ENCODE assay signal across 1 cellular context in the genomic region with DNA sequence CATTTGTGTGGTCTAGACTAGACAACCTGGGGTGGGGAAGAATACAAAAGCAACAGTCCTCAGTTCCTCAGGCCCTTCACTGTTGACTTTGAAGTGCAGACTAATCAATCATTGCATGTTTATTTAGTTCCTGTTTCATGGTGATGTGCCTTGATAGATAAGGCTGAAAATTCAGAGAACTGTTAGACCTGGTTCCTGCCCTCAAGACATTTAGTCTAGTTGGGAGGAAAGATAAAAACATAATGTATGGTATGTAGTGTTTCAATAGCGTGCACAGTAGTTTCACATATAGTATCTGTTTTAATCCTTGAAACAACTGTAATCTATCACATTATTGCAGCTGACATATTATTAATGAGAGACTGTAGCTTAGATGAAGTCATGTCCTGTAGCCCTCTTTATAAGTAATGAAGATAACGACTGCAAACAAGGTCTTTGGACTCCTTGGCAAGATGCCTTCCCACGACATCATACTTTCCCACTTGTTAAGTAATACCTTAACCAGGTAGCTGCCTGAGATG.
TF ChIP-seq lines count a peak whose summit lies in the region.

No MANE protein-coding gene starts in this region.

TF ChIP-seq in K562, 482 proteins besides CTCF, POLR2A, EP300 and RAD21 (continued from another document and continues in another):
- TF ChIP-seq ZFP30 (CRISPR knock-in tag; IDR thresholded peaks at IDR 0.05; ENCODE audit: borderline replicate concordance), result no peak
- no peak for TF ChIP-seq KAT7 (CRISPR knock-in tag; IDR thresholded peaks at IDR 0.05; ENCODE audit: borderline replicate concordance)
- TF ChIP-seq CREM (IDR thresholded peaks at IDR 0.05; ENCODE audit: low read depth), result peak; percentile 65
- TF ChIP-seq MTA2 (IDR thresholded peaks at IDR 0.05; ENCODE audit: low read depth), result peak; percentile 87
- peak; percentile 66; the same call in 1 of the 2 replicates for TF ChIP-seq JUND (IDR thresholded peaks at IDR 0.05; ENCODE audit: borderline replicate concordance, low read depth, low read length)
- TF ChIP-seq JUND (tag; IDR thresholded peaks at IDR 0.05; ENCODE audit: borderline replicate concordance, low read depth, low read length), result peak; percentile 60; the same call in 2 of the 3 replicates
- TF ChIP-seq, protein P1, sequence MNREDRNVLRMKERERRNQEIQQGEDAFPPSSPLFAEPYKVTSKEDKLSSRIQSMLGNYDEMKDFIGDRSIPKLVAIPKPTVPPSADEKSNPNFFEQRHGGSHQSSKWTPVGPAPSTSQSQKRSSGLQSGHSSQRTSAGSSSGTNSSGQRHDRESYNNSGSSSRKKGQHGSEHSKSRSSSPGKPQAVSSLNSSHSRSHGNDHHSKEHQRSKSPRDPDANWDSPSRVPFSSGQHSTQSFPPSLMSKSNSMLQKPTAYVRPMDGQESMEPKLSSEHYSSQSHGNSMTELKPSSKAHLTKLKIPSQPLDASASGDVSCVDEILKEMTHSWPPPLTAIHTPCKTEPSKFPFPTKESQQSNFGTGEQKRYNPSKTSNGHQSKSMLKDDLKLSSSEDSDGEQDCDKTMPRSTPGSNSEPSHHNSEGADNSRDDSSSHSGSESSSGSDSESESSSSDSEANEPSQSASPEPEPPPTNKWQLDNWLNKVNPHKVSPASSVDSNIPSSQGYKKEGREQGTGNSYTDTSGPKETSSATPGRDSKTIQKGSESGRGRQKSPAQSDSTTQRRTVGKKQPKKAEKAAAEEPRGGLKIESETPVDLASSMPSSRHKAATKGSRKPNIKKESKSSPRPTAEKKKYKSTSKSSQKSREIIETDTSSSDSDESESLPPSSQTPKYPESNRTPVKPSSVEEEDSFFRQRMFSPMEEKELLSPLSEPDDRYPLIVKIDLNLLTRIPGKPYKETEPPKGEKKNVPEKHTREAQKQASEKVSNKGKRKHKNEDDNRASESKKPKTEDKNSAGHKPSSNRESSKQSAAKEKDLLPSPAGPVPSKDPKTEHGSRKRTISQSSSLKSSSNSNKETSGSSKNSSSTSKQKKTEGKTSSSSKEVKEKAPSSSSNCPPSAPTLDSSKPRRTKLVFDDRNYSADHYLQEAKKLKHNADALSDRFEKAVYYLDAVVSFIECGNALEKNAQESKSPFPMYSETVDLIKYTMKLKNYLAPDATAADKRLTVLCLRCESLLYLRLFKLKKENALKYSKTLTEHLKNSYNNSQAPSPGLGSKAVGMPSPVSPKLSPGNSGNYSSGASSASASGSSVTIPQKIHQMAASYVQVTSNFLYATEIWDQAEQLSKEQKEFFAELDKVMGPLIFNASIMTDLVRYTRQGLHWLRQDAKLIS (CRISPR knock-in tag; IDR thresholded peaks at IDR 0.05), result no peak
- TF ChIP-seq ZNF282 (CRISPR knock-in tag; IDR thresholded peaks at IDR 0.05), result no peak
- peak; percentile 49 for TF ChIP-seq ELF2 (CRISPR knock-in tag; IDR thresholded peaks at IDR 0.05)
- TF ChIP-seq PHB2 (IDR thresholded peaks at IDR 0.05; ENCODE audit: low read depth), result peak; percentile 80; the same call in 1 of the 2 replicates
- TF ChIP-seq ZNF134 (CRISPR knock-in tag; conservative IDR thresholded peaks at IDR 0.05), result no peak
- TF ChIP-seq, protein P2, sequence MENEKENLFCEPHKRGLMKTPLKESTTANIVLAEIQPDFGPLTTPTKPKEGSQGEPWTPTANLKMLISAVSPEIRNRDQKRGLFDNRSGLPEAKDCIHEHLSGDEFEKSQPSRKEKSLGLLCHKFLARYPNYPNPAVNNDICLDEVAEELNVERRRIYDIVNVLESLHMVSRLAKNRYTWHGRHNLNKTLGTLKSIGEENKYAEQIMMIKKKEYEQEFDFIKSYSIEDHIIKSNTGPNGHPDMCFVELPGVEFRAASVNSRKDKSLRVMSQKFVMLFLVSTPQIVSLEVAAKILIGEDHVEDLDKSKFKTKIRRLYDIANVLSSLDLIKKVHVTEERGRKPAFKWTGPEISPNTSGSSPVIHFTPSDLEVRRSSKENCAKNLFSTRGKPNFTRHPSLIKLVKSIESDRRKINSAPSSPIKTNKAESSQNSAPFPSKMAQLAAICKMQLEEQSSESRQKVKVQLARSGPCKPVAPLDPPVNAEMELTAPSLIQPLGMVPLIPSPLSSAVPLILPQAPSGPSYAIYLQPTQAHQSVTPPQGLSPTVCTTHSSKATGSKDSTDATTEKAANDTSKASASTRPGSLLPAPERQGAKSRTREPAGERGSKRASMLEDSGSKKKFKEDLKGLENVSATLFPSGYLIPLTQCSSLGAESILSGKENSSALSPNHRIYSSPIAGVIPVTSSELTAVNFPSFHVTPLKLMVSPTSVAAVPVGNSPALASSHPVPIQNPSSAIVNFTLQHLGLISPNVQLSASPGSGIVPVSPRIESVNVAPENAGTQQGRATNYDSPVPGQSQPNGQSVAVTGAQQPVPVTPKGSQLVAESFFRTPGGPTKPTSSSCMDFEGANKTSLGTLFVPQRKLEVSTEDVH (IDR thresholded peaks at IDR 0.05; ENCODE audit: low read depth, partially characterized antibody), result peak; percentile 42
- peak; percentile 98 for TF ChIP-seq CBFA2T3 (IDR thresholded peaks at IDR 0.05)
- TF ChIP-seq, protein P3, sequence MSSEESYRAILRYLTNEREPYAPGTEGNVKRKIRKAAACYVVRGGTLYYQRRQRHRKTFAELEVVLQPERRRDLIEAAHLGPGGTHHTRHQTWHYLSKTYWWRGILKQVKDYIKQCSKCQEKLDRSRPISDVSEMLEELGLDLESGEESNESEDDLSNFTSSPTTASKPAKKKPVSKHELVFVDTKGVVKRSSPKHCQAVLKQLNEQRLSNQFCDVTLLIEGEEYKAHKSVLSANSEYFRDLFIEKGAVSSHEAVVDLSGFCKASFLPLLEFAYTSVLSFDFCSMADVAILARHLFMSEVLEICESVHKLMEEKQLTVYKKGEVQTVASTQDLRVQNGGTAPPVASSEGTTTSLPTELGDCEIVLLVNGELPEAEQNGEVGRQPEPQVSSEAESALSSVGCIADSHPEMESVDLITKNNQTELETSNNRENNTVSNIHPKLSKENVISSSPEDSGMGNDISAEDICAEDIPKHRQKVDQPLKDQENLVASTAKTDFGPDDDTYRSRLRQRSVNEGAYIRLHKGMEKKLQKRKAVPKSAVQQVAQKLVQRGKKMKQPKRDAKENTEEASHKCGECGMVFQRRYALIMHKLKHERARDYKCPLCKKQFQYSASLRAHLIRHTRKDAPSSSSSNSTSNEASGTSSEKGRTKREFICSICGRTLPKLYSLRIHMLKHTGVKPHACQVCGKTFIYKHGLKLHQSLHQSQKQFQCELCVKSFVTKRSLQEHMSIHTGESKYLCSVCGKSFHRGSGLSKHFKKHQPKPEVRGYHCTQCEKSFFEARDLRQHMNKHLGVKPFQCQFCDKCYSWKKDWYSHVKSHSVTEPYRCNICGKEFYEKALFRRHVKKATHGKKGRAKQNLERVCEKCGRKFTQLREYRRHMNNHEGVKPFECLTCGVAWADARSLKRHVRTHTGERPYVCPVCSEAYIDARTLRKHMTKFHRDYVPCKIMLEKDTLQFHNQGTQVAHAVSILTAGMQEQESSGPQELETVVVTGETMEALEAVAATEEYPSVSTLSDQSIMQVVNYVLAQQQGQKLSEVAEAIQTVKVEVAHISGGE (CRISPR knock-in tag; IDR thresholded peaks at IDR 0.05), result no peak
- TF ChIP-seq MTA3 (IDR thresholded peaks at IDR 0.05; ENCODE audit: borderline replicate concordance), result no peak
- 0 out of 2 replicates have a peak, but pooled peaks have one; percentile 3 for TF ChIP-seq RAD51 (IDR thresholded peaks at IDR 0.05; ENCODE audit: borderline replicate concordance, low read depth)
- TF ChIP-seq FOXM1 (IDR thresholded peaks at IDR 0.05; ENCODE audit: low read depth), result peak; percentile 91
- TF ChIP-seq FOXM1 (CRISPR knock-in tag; IDR thresholded peaks at IDR 0.05; ENCODE audit: low read depth), result no peak
- TF ChIP-seq ZNF507 (tag; conservative IDR thresholded peaks at IDR 0.05), result no peak
- TF ChIP-seq CCAR2 (IDR thresholded peaks at IDR 0.05; ENCODE audit: low read depth, low read length), result no peak
- TF ChIP-seq, protein P4, sequence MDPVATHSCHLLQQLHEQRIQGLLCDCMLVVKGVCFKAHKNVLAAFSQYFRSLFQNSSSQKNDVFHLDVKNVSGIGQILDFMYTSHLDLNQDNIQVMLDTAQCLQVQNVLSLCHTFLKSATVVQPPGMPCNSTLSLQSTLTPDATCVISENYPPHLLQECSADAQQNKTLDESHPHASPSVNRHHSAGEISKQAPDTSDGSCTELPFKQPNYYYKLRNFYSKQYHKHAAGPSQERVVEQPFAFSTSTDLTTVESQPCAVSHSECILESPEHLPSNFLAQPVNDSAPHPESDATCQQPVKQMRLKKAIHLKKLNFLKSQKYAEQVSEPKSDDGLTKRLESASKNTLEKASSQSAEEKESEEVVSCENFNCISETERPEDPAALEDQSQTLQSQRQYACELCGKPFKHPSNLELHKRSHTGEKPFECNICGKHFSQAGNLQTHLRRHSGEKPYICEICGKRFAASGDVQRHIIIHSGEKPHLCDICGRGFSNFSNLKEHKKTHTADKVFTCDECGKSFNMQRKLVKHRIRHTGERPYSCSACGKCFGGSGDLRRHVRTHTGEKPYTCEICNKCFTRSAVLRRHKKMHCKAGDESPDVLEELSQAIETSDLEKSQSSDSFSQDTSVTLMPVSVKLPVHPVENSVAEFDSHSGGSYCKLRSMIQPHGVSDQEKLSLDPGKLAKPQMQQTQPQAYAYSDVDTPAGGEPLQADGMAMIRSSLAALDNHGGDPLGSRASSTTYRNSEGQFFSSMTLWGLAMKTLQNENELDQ (CRISPR knock-in tag; IDR thresholded peaks at IDR 0.05; ENCODE audit: borderline replicate concordance), result no peak
- TF ChIP-seq TBL1XR1 (IDR thresholded peaks at IDR 0.05; ENCODE audit: low read length in 2 of 2), result peak; percentile 81 to 98; a peak in 3 of 4 replicates
- no peak for TF ChIP-seq SRSF3 (IDR thresholded peaks at IDR 0.05; ENCODE audit: insufficient read depth, low read length)
- TF ChIP-seq SRF (CRISPR knock-in tag; IDR thresholded peaks at IDR 0.05), result no peak
- TF ChIP-seq TFAM (CRISPR knock-in tag; conservative IDR thresholded peaks at IDR 0.05), result no peak
- no peak for TF ChIP-seq ZBTB17 (CRISPR knock-in tag; IDR thresholded peaks at IDR 0.05)
- TF ChIP-seq ETV5 (CRISPR knock-in tag; IDR thresholded peaks at IDR 0.05; ENCODE audit: low read depth), result peak; percentile 88
- TF ChIP-seq, protein P5, sequence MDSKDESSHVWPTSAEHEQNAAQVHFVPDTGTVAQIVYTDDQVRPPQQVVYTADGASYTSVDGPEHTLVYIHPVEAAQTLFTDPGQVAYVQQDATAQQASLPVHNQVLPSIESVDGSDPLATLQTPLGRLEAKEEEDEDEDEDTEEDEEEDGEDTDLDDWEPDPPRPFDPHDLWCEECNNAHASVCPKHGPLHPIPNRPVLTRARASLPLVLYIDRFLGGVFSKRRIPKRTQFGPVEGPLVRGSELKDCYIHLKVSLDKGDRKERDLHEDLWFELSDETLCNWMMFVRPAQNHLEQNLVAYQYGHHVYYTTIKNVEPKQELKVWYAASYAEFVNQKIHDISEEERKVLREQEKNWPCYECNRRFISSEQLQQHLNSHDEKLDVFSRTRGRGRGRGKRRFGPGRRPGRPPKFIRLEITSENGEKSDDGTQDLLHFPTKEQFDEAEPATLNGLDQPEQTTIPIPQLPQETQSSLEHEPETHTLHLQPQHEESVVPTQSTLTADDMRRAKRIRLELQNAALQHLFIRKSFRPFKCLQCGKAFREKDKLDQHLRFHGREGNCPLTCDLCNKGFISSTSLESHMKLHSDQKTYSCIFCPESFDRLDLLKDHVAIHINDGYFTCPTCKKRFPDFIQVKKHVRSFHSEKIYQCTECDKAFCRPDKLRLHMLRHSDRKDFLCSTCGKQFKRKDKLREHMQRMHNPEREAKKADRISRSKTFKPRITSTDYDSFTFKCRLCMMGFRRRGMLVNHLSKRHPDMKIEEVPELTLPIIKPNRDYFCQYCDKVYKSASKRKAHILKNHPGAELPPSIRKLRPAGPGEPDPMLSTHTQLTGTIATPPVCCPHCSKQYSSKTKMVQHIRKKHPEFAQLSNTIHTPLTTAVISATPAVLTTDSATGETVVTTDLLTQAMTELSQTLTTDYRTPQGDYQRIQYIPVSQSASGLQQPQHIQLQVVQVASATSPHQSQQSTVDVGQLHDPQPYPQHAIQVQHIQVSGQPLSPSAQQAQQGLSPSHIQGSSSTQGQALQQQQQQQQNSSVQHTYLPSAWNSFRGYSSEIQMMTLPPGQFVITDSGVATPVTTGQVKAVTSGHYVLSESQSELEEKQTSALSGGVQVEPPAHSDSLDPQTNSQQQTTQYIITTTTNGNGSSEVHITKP (IDR thresholded peaks at IDR 0.05; ENCODE audit: partially characterized antibody), result no peak
- no peak for TF ChIP-seq TSC22D4 (tag; IDR thresholded peaks at IDR 0.05)
- TF ChIP-seq KLF16 (IDR thresholded peaks at IDR 0.05), result peak; percentile 95
- TF ChIP-seq, protein P6, sequence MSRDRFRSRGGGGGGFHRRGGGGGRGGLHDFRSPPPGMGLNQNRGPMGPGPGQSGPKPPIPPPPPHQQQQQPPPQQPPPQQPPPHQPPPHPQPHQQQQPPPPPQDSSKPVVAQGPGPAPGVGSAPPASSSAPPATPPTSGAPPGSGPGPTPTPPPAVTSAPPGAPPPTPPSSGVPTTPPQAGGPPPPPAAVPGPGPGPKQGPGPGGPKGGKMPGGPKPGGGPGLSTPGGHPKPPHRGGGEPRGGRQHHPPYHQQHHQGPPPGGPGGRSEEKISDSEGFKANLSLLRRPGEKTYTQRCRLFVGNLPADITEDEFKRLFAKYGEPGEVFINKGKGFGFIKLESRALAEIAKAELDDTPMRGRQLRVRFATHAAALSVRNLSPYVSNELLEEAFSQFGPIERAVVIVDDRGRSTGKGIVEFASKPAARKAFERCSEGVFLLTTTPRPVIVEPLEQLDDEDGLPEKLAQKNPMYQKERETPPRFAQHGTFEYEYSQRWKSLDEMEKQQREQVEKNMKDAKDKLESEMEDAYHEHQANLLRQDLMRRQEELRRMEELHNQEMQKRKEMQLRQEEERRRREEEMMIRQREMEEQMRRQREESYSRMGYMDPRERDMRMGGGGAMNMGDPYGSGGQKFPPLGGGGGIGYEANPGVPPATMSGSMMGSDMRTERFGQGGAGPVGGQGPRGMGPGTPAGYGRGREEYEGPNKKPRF (IDR thresholded peaks at IDR 0.05; ENCODE audit: low read depth, low read length), result no peak
- no peak for TF ChIP-seq MAFG (tag; conservative IDR thresholded peaks at IDR 0.05)
- no peak for TF ChIP-seq XRCC4 (IDR thresholded peaks at IDR 0.05; ENCODE audit: extremely low read depth, insufficient read depth, insufficient read length)
- TF ChIP-seq, protein P7, sequence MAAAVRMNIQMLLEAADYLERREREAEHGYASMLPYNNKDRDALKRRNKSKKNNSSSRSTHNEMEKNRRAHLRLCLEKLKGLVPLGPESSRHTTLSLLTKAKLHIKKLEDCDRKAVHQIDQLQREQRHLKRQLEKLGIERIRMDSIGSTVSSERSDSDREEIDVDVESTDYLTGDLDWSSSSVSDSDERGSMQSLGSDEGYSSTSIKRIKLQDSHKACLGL (CRISPR knock-in tag; IDR thresholded peaks at IDR 0.05; ENCODE audit: borderline replicate concordance, poor library complexity, severe bottlenecking), result no peak
- no peak for TF ChIP-seq ZBTB8A (IDR thresholded peaks at IDR 0.05; ENCODE audit: partially characterized antibody)
- TF ChIP-seq, protein P8, sequence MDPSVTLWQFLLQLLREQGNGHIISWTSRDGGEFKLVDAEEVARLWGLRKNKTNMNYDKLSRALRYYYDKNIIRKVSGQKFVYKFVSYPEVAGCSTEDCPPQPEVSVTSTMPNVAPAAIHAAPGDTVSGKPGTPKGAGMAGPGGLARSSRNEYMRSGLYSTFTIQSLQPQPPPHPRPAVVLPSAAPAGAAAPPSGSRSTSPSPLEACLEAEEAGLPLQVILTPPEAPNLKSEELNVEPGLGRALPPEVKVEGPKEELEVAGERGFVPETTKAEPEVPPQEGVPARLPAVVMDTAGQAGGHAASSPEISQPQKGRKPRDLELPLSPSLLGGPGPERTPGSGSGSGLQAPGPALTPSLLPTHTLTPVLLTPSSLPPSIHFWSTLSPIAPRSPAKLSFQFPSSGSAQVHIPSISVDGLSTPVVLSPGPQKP (CRISPR knock-in tag; IDR thresholded peaks at IDR 0.05), result no peak
- TF ChIP-seq NBN (IDR thresholded peaks at IDR 0.05; ENCODE audit: low read depth), result peak; percentile 87; the same call in 1 of the 2 replicates
- TF ChIP-seq CBX2 (IDR thresholded peaks at IDR 0.05; ENCODE audit: insufficient read depth, low read length, poor library complexity, severe bottlenecking), result no peak
